ENCODE assay signal across 13 cellular contexts in the genomic region with DNA sequence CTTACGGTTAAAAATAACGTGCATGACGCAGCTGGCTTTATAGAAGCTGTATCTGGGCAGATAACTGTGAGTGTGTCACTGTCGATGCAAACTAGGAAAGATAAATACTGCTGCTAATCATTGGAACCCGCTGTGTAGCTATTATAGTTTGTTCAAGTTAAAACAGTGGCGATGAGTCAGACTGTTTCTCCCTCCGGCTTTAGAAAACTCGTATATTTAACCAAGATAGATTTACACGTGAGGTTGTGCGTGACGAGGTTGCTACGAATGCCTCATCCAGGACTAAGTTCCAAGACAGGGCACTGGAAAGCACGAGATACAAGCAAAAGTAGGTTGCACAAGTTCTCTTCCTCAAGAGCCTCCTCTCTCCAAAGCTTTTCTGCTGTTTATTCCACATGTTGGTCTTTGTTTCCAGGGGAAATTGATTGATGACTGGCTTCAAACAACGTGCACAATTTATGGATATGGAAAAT.
DNase-seq lines count a peak whose midpoint lies in the region; ATAC-seq, FAIRE-seq and TF ChIP-seq lines count a peak whose summit lies in the region.
"Had no signal": no experiment of that assay in that cellular context is flagged by ENCODE, and none has a peak within 500 bp of the region (broad histone marks: within the 10 kb centered on the region; RNA-seq: fewer than 3 reads in every experiment).

No MANE protein-coding gene starts in this region.

- H3K4me1 ChIP-seq in A549 (peaks cover 14% of the 10 kb centered on the region), foreskin keratinocyte (peaks cover 34% of the 10 kb centered on the region)
- H3K4me1 ChIP-seq: Peyer's patch had no signal

- no peaks in the 10 kb centered on the region; the same call in 1 of the 2 replicates for H3K36me3 Mint-ChIP-seq in HFFc6 (ENCODE audit: low read depth)
- H3K36me3 Mint-ChIP-seq: activated CD4-positive, alpha-beta memory T cell treated with anti-CD3 and anti-CD28 coated beads for 36 hours; CD4-positive, CD25-positive, alpha-beta regulatory T cell; IgD-negative memory B cell had no signal

- H3K4me2 ChIP-seq in A549: peak overlapping the region; percentile 74

- ATAC-seq in A549: peak; percentile 75 to 76
- ATAC-seq in foreskin keratinocyte: peak; percentile 96
- ATAC-seq: body of pancreas had no signal

- peaks cover 1% of the 10 kb centered on the region for H3K27me3 Mint-ChIP-seq in HFFc6 (ENCODE audit: insufficient read depth)
- H3K27me3 Mint-ChIP-seq: activated CD4-positive, alpha-beta memory T cell treated with anti-CD3 and anti-CD28 coated beads for 36 hours had no signal

- H3K27ac ChIP-seq in A549 (no peak overlapping the region), foreskin keratinocyte (peak overlapping the region; percentile 77)
- H3K27ac ChIP-seq: body of pancreas, Peyer's patch had no signal

- CTCF ChIA-PET in A549 (lab: Yijun Ruan, JAX): no interaction called here

- TF ChIP-seq EP300 in A549 (IDR thresholded peaks at IDR 0.05): no peak

- POLR2A ChIA-PET in A549 (lab: Yijun Ruan, JAX): no interaction called here

- H3K4me3 ChIP-seq in A549: no peak overlapping the region
- no peak overlapping the region for H3K4me3 ChIP-seq in H7 (ENCODE audit: insufficient read depth, low read depth, low read length)
- H3K4me3 ChIP-seq: body of pancreas, Peyer's patch had no signal

- DNase-seq in A549 (ENCODE audit: low read depth in 1 of 2, low spot score in 1 of 2) (peak; percentile 21 to 52), HFFc6 (peak; percentile 35), T1000 (lab: John Stamatoyannopoulos, UW) (peak; percentile 55), foreskin keratinocyte (peak; percentile 93 to 96), CD1c-positive myeloid dendritic cell (ENCODE audit: extremely low spot score) (no peak), SIG-M5 treated with dmso at 0.1 percent for 504 hours (lab: John Stamatoyannopoulos, UW; ENCODE audit: unreplicated experiment) (no peak), NCI-H2171 treated with DMSO at 0.1 percent for 48 hours (lab: John Stamatoyannopoulos, UW) (no peak), H7 (no peak)
- DNase-seq: activated CD4-positive, alpha-beta memory T cell treated with anti-CD3 and anti-CD28 coated beads for 36 hours; body of pancreas; CD4-positive, CD25-positive, alpha-beta regulatory T cell; Peyer's patch had no signal

- WGBS in A549 (ENCODE audit: missing lambda C conversion rate): 2% methylated on average over 14 of the region's 14 CpGs

- H3K4me1 Mint-ChIP-seq in HFFc6 (ENCODE audit: low read depth): peaks cover 38% of the 10 kb centered on the region
- H3K4me1 Mint-ChIP-seq: IgD-negative memory B cell had no signal

- no peak for FAIRE-seq in A549 (lab: Jason Lieb, UNC)

- TF ChIP-seq CTCF in A549 (IDR thresholded peaks at IDR 0.05): no peak
- no peak for TF ChIP-seq CTCF in HFFc6 (IDR thresholded peaks at IDR 0.05)
- TF ChIP-seq CTCF in foreskin keratinocyte (conservative IDR thresholded peaks at IDR 0.05): no peak

- no peak for TF ChIP-seq RAD21 in A549 (conservative IDR thresholded peaks at IDR 0.05 in 1 of 2, IDR thresholded peaks at IDR 0.05 in 1 of 2)

- H3K27ac Mint-ChIP-seq in HFFc6: peak overlapping the region; percentile 79
- H3K27ac Mint-ChIP-seq: activated CD4-positive, alpha-beta memory T cell treated with anti-CD3 and anti-CD28 coated beads for 36 hours; CD4-positive, CD25-positive, alpha-beta regulatory T cell; IgD-negative memory B cell had no signal

- no peak overlapping the region; the same call in 1 of the 2 replicates for H3K4me3 Mint-ChIP-seq in HFFc6
- H3K4me3 Mint-ChIP-seq: activated CD4-positive, alpha-beta memory T cell treated with anti-CD3 and anti-CD28 coated beads for 36 hours; CD4-positive, CD25-positive, alpha-beta regulatory T cell; IgD-negative memory B cell had no signal

- no peaks in the 10 kb centered on the region for H3K27me3 ChIP-seq in foreskin keratinocyte
- H3K27me3 ChIP-seq in H7 (ENCODE audit: control insufficient read depth, insufficient read depth, low read length): no peaks in the 10 kb centered on the region
- H3K27me3 ChIP-seq: body of pancreas, Peyer's patch had no signal

- 0 out of 3 replicates have a peak, but pooled peaks cover 4% of the 10 kb centered on the region for H3K9me3 ChIP-seq in A549
- H3K9me3 ChIP-seq: body of pancreas, Peyer's patch had no signal

- no peak for TF ChIP-seq POLR2A in A549 (IDR thresholded peaks at IDR 0.05; ENCODE audit: low read length)

- no peaks in the 10 kb centered on the region for H3K36me3 ChIP-seq in H7 (replicated peaks; ENCODE audit: control insufficient read depth, insufficient read depth, low read length)
- H3K36me3 ChIP-seq: Peyer's patch had no signal

- H3K9me3 Mint-ChIP-seq in HFFc6: peaks cover 5% of the 10 kb centered on the region; the same call in 1 of the 2 replicates

TF ChIP-seq in A549, 52 proteins besides CTCF, POLR2A, EP300 and RAD21:
- no peak for TF ChIP-seq FOSL2 (IDR thresholded peaks at IDR 0.05)
- TF ChIP-seq FOSL2 (CRISPR knock-in tag; IDR thresholded peaks at IDR 0.05): peak; percentile 50
- TF ChIP-seq PHF8 (IDR thresholded peaks at IDR 0.05; ENCODE audit: borderline replicate concordance, low read depth): no peak
- TF ChIP-seq HOXA7 (CRISPR knock-in tag; IDR thresholded peaks at IDR 0.05): no peak
- peak; percentile 64; the same call in 1 of the 2 replicates for TF ChIP-seq RFX5 (IDR thresholded peaks at IDR 0.05)

Comparison
In these comparisons a context has a peak if more than half of its experiments do, and no peak if none do; other contexts are left out.
1. DNase-seq: peak in A549 (2 of 2), HFFc6 (single experiment), T1000 (single experiment) and foreskin keratinocyte (2 of 2); none in CD1c-positive myeloid dendritic cell (single experiment), SIG-M5 treated with dmso at 0.1 percent for 504 hours (single experiment), NCI-H2171 treated with DMSO at 0.1 percent for 48 hours (single experiment) and H7 (single experiment).